ENCODE assay signal across 1 cellular context in genomic region chr1:155226188-155226909, GRCh38.
TF ChIP-seq lines count a peak whose summit lies in the region.

No MANE protein-coding gene starts in this region.

TF ChIP-seq in K562, 482 proteins besides CTCF, POLR2A, EP300 and RAD21 (continues in another document):
- no peak for TF ChIP-seq MEIS2 (IDR thresholded peaks at IDR 0.05; ENCODE audit: partially characterized antibody)
- TF ChIP-seq POLR2H (tag; IDR thresholded peaks at IDR 0.05; ENCODE audit: low read depth): 0 out of 2 replicates have a peak, but pooled peaks have one; percentile 6
- TF ChIP-seq FOXJ2 (tag; IDR thresholded peaks at IDR 0.05): 0 out of 2 replicates have a peak, but pooled peaks have one; percentile 31
- peak in 1 of 2 experiments; percentile 3; a peak in 2 of 4 replicates for TF ChIP-seq HDAC1 (IDR thresholded peaks at IDR 0.05)
- TF ChIP-seq RBBP5 (IDR thresholded peaks at IDR 0.05; ENCODE audit: borderline replicate concordance, insufficient read depth, low read length, poor library complexity, severe bottlenecking): no peak
- TF ChIP-seq ZNF398 (CRISPR knock-in tag; IDR thresholded peaks at IDR 0.05): no peak
- peak; percentile 23; the same call in 1 of the 2 replicates for TF ChIP-seq ZNF766 (CRISPR knock-in tag; conservative IDR thresholded peaks at IDR 0.05)
- no peak for TF ChIP-seq PCBP2 (IDR thresholded peaks at IDR 0.05; ENCODE audit: low read depth, low read length, poor library complexity, severe bottlenecking)
- peak; percentile 38; the same call in 1 of the 2 replicates for TF ChIP-seq TOE1 (IDR thresholded peaks at IDR 0.05; ENCODE audit: borderline replicate concordance)
- TF ChIP-seq TOE1 (CRISPR knock-in tag; IDR thresholded peaks at IDR 0.05; ENCODE audit: borderline replicate concordance, low read depth): no peak
- TF ChIP-seq TSHZ1 (CRISPR knock-in tag; IDR thresholded peaks at IDR 0.05): 0 out of 2 replicates have a peak, but pooled peaks have one; percentile 36
- TF ChIP-seq FOXO4 (CRISPR knock-in tag; IDR thresholded peaks at IDR 0.05): no peak
- 0 out of 2 replicates have a peak, but pooled peaks have one; percentile 8 for TF ChIP-seq NFE2L1 (tag; IDR thresholded peaks at IDR 0.05; ENCODE audit: borderline replicate concordance, low read depth)
- TF ChIP-seq ZNF512 (tag; IDR thresholded peaks at IDR 0.05): peak; percentile 98
- TF ChIP-seq RFX5 (IDR thresholded peaks at IDR 0.05; ENCODE audit: low read depth, low read length): 0 out of 2 replicates have a peak, but pooled peaks have one; percentile 17
- peak; percentile 53; the same call in 1 of the 2 replicates for TF ChIP-seq PKNOX1 (IDR thresholded peaks at IDR 0.05)
- TF ChIP-seq ZZZ3 (IDR thresholded peaks at IDR 0.05): 0 out of 2 replicates have a peak, but pooled peaks have one; percentile 51
- TF ChIP-seq U2AF2 (optimal IDR thresholded peaks at IDR 0.05; ENCODE audit: low read depth, low read length): no peak
- TF ChIP-seq ZC3H11A (IDR thresholded peaks at IDR 0.05; ENCODE audit: low read depth, low read length): no peak
- peak; percentile 71 for TF ChIP-seq CC2D1A (IDR thresholded peaks at IDR 0.05)
- TF ChIP-seq ZNF384 (IDR thresholded peaks at IDR 0.05; ENCODE audit: low read depth, low read length): 0 out of 2 replicates have a peak, but pooled peaks have one; percentile 20
- no peak for TF ChIP-seq ZNF124 (CRISPR knock-in tag; IDR thresholded peaks at IDR 0.05)
- peak; percentile 17 for TF ChIP-seq RBM39 (optimal IDR thresholded peaks at IDR 0.05; ENCODE audit: low read depth, low read length)
- TF ChIP-seq IRF2 (CRISPR knock-in tag; IDR thresholded peaks at IDR 0.05): no peak
- TF ChIP-seq ARID1B (IDR thresholded peaks at IDR 0.05): peak; percentile 34
- TF ChIP-seq ZBTB12 (CRISPR knock-in tag; IDR thresholded peaks at IDR 0.05): no peak
- TF ChIP-seq ADNP (tag; IDR thresholded peaks at IDR 0.05): 0 out of 2 replicates have a peak, but pooled peaks have one; percentile 51
- TF ChIP-seq ZNF589 (CRISPR knock-in tag; IDR thresholded peaks at IDR 0.05; ENCODE audit: low read depth): peak; percentile 54; the same call in 1 of the 2 replicates
- TF ChIP-seq HDAC8 (tag; IDR thresholded peaks at IDR 0.05): no peak
- TF ChIP-seq GTF2F1 (IDR thresholded peaks at IDR 0.05; ENCODE audit: low read depth, low read length): no peak
- TF ChIP-seq PHB2 (IDR thresholded peaks at IDR 0.05; ENCODE audit: low read depth): peak; percentile 59; the same call in 1 of the 2 replicates
- TF ChIP-seq TRIM24 (IDR thresholded peaks at IDR 0.05): peak in 1 of 2 experiments; percentile 19; a peak in 1 of 4 replicates
- peak; percentile 67 for TF ChIP-seq BRD9 (IDR thresholded peaks at IDR 0.05; ENCODE audit: low read depth, partially characterized antibody)
- peak; percentile 37 to 58; a peak in 3 of 4 replicates for TF ChIP-seq MLLT1 (IDR thresholded peaks at IDR 0.05)
- TF ChIP-seq LCOR (CRISPR knock-in tag; IDR thresholded peaks at IDR 0.05): 0 out of 2 replicates have a peak, but pooled peaks have one; percentile 44
- peak; percentile 9 to 24; a peak in 1 of 4 replicates for TF ChIP-seq FOXK2 (conservative IDR thresholded peaks at IDR 0.05 in 1 of 2, IDR thresholded peaks at IDR 0.05 in 1 of 2; ENCODE audit: low read depth in 2 of 2)
- TF ChIP-seq THAP12 (CRISPR knock-in tag; IDR thresholded peaks at IDR 0.05): no peak
- TF ChIP-seq C11orf30 (IDR thresholded peaks at IDR 0.05; ENCODE audit: low read depth): peak; percentile 57; the same call in 1 of the 2 replicates
- TF ChIP-seq DACH1 (IDR thresholded peaks at IDR 0.05; ENCODE audit: partially characterized antibody): peak; percentile 46
- no peak for TF ChIP-seq ZNF311 (CRISPR knock-in tag; IDR thresholded peaks at IDR 0.05)
- no peak for TF ChIP-seq HMG20B (CRISPR knock-in tag; IDR thresholded peaks at IDR 0.05)
- 0 out of 2 replicates have a peak, but pooled peaks have one; percentile 44 for TF ChIP-seq RB1 (IDR thresholded peaks at IDR 0.05; ENCODE audit: low read depth)
- peak; percentile 30 for TF ChIP-seq TBP (optimal IDR thresholded peaks at IDR 0.05; ENCODE audit: low read depth, low read length)
- no peak for TF ChIP-seq ZNF655 (CRISPR knock-in tag; IDR thresholded peaks at IDR 0.05)
- TF ChIP-seq THRAP3 (IDR thresholded peaks at IDR 0.05; ENCODE audit: borderline replicate concordance): peak; percentile 85
